In the genomic region with DNA sequence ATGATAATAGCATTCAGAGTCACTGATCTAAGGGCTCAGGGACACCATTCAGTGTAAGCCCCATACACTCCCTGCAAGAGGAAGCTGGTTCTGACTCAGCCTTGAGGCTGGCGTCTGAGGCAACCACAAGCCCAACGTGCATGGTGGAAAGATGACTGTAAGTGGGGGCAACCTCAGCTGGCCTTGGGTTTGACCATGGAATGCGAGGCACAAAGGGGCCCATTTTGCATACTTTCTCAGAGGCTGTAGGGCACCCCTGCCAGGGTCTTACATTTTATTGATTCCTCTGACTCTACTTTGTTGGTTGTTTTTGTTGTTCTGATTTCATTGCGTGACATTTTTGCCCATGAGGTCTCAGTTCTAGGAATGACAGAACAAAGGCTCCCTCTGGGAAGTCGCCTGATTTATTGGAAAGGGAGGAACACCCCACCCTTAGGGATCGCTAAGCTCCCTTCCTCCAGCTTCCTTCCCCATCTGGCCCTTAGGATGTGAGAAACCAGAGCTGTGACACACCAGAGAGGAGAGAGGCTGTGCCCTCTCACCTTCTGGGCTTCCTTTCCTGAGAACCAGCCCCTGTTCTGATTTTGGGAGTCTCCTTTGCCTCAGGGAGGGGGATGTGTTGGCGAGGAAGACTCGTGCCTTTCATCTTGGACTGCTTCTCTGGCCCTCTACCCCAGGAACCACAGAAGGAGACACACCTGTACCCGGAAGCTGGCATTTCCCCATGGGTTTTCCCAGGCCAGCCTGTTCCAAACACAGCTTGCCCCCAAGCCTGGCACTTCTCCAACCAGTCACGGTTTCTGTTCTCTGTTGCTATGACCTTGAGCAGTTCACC, we compare ENCODE assay signal across 9 cellular contexts. TPM values are rescaled to one million over a fixed set of nuclear protein-coding genes. Genes with fewer than 3 reads are reported as not detected.
DNase-seq lines count a peak whose midpoint lies in the region; ATAC-seq and TF ChIP-seq lines count a peak whose summit lies in the region.
"Had no signal": no experiment of that assay in that cellular context is flagged by ENCODE, and none has a peak within 500 bp of the region (broad histone marks: within the 10 kb centered on the region; RNA-seq: fewer than 3 reads in every experiment).

No MANE protein-coding gene starts in this region.

- H3K4me1 ChIP-seq in KMS-11 (ENCODE audit: low read depth, poor library complexity, severe bottlenecking) = peaks cover 93% of the 10 kb centered on the region
- no peaks in the 10 kb centered on the region for H3K4me1 ChIP-seq in neural progenitor cell

- no peaks in the 10 kb centered on the region for H3K36me3 ChIP-seq in KMS-11 (ENCODE audit: insufficient read depth)
- no peaks in the 10 kb centered on the region for H3K36me3 ChIP-seq in neural progenitor cell

- H3K9me3 Mint-ChIP-seq in neural progenitor cell = no peaks in the 10 kb centered on the region

- peak overlapping the region; percentile 83 for H3K4me2 ChIP-seq in KMS-11
- no peak overlapping the region for H3K4me2 ChIP-seq in neural progenitor cell

- H2AFZ ChIP-seq in KMS-11 (ENCODE audit: low read depth) = peak overlapping the region; percentile 42; the same call in 1 of the 2 replicates
- H2AFZ ChIP-seq in neural progenitor cell (replicated peaks) = no peak overlapping the region

- H3K4me3 Mint-ChIP-seq in neural progenitor cell = no peak overlapping the region

- TF ChIP-seq CTCF in KMS-11 (conservative IDR thresholded peaks at IDR 0.05; ENCODE audit: low read depth, low read length) (no peak), fibroblast of the aortic adventitia (IDR thresholded peaks at IDR 0.05; ENCODE audit: insufficient read depth, low read length) (no peak), neural progenitor cell (IDR thresholded peaks at IDR 0.05) (no peak)

- H3K9ac ChIP-seq in KMS-11 (peak overlapping the region; percentile 33; the same call in 1 of the 2 replicates), neural progenitor cell (no peak overlapping the region)

- DNase-seq in DMS79 (lab: John Stamatoyannopoulos, UW) (peak; percentile 11), fibroblast of the aortic adventitia (ENCODE audit: low read depth) (peak; percentile 54), smooth muscle cell of the brain vasculature (ENCODE audit: low read depth, low spot score) (peak; percentile 15), islet precursor cell (no peak), neural progenitor cell (ENCODE audit: low spot score) (no peak)
- DNase-seq in activated CD4-positive, CD25-positive, alpha-beta regulatory T cell treated with anti-CD3 and anti-CD28 coated beads, Interleukin-2, amount 50 U/mL, for 72 hours = peak; percentile 47

- H3K27me3 Mint-ChIP-seq in neural progenitor cell (ENCODE audit: insufficient read depth, low read depth) = peaks cover 11% of the 10 kb centered on the region

- H3F3A ChIP-seq in neural progenitor cell (ENCODE audit: low read depth) = no peaks in the 10 kb centered on the region

- H3K4me3 ChIP-seq in KMS-11 (IDR thresholded peaks at IDR 0.05; ENCODE audit: insufficient read depth, low read depth, low read length) = no peak overlapping the region
- H3K4me3 ChIP-seq in fibroblast of the aortic adventitia (ENCODE audit: low read depth, low read length) = no peak overlapping the region
- no peak overlapping the region for H3K4me3 ChIP-seq in neural progenitor cell

- no peaks in the 10 kb centered on the region for H3K79me2 ChIP-seq in KMS-11 (ENCODE audit: insufficient read depth, low read depth)
- no peaks in the 10 kb centered on the region for H3K79me2 ChIP-seq in neural progenitor cell (ENCODE audit: low read depth)

- ATAC-seq in GM21390 (IDR thresholded peaks at IDR 0.05; ENCODE audit: unreplicated experiment) = peak; percentile 59

- H3K27me3 ChIP-seq in KMS-11 (ENCODE audit: insufficient read depth, low read depth) = no peaks in the 10 kb centered on the region
- H3K27me3 ChIP-seq in neural progenitor cell = peaks cover 13% of the 10 kb centered on the region

- H3K4me1 Mint-ChIP-seq in neural progenitor cell = no peaks in the 10 kb centered on the region

- H3K27ac ChIP-seq in KMS-11 (peak overlapping the region; percentile 77), neural progenitor cell (no peak overlapping the region)

- no peak overlapping the region for H3K27ac Mint-ChIP-seq in neural progenitor cell

- no peaks in the 10 kb centered on the region for H3K9me3 ChIP-seq in neural progenitor cell (ENCODE audit: low read depth)

- H3K36me3 Mint-ChIP-seq in neural progenitor cell = no peaks in the 10 kb centered on the region

- H4K20me1 ChIP-seq in KMS-11 (ENCODE audit: insufficient read depth) (no peaks in the 10 kb centered on the region), neural progenitor cell (ENCODE audit: low read depth) (no peaks in the 10 kb centered on the region)

RNA-seq across cellular contexts. Expression of gene CIITA, which starts 5.6 kb away (rescaled TPM):
- total RNA-seq in fibroblast of the aortic adventitia (ENCODE audit: low replicate concordance) (0.74 and 1.3 TPM in 2 replicates), neural progenitor cell (ENCODE audit: low replicate concordance) (not detected in 2 replicates)

RNA-seq across cellular contexts. Expression of gene TVP23A, which starts 52.8 kb away (rescaled TPM):
- total RNA-seq in fibroblast of the aortic adventitia (ENCODE audit: low replicate concordance) (not detected in 2 replicates), neural progenitor cell (ENCODE audit: low replicate concordance) (3.5 and 4.6 TPM in 2 replicates)
- total RNA-seq: T-helper 2 cell treated with Interferon-gamma antibody and Interleukin-4, amounts not matched to agents 100 ng/mL and 5 ng/mL, for 36 hours had no signal

Comparison
In these comparisons a context has a peak if more than half of its experiments do, and no peak if none do; other contexts are left out.
1. DNase-seq: peak in DMS79 (single experiment), activated CD4-positive, CD25-positive, alpha-beta regulatory T cell treated with anti-CD3 and anti-CD28 coated beads, Interleukin-2, amount 50 U/mL, for 72 hours (single experiment), fibroblast of the aortic adventitia (single experiment) and smooth muscle cell of the brain vasculature (single experiment); none in islet precursor cell (single experiment) and neural progenitor cell (single experiment).